ENCODE assay signal across 30 cellular contexts in genomic region chr11:33613404-33613803, GRCh38.
"Had no signal": no experiment of that assay in that cellular context is flagged by ENCODE, and none has a peak within 500 bp of the region (broad histone marks: within the 10 kb centered on the region; RNA-seq: fewer than 3 reads in every experiment).

No MANE protein-coding gene starts in this region.

- H3K36me3 ChIP-seq: cardiac muscle cell, colonic mucosa had no signal

- H3K4me3 Mint-ChIP-seq: activated CD4-positive, alpha-beta memory T cell treated with anti-CD3 and anti-CD28 coated beads, Interleukin-2, amount 10 ng/mL, durations not matched to agents 7 days and 5 days; activated CD4-positive, alpha-beta T cell treated with anti-CD3 and anti-CD28 coated beads, Interleukin-2, amount 10 ng/mL, durations not matched to agents 7 days and 5 days; activated naive CD8-positive, alpha-beta T cell; activated T-cell treated with anti-CD3 and anti-CD28 coated beads, Interleukin-2, amount 50 U/mL, for 24 hours; activated T-helper 17 cell treated with anti-CD3 and anti-CD28 coated beads, Interleukin-2, amount 50 U/mL, for 72 hours; WTC11 had no signal

- H3K27me3 ChIP-seq: body of pancreas, cardiac muscle cell, colonic mucosa had no signal

- H3K27me3 Mint-ChIP-seq: activated CD4-positive, alpha-beta T cell treated with anti-CD3 and anti-CD28 coated beads, Interleukin-2, amount 10 ng/mL, durations not matched to agents 7 days and 5 days had no signal

- H3K36me3 Mint-ChIP-seq: activated naive CD8-positive, alpha-beta T cell; WTC11 had no signal

- H3K27ac Mint-ChIP-seq: activated CD4-positive, alpha-beta memory T cell treated with anti-CD3 and anti-CD28 coated beads, Interleukin-2, amount 10 ng/mL, durations not matched to agents 7 days and 5 days; activated CD4-positive, alpha-beta T cell treated with anti-CD3 and anti-CD28 coated beads, Interleukin-2, amount 10 ng/mL, durations not matched to agents 7 days and 5 days; activated naive CD8-positive, alpha-beta T cell; activated T-cell treated with anti-CD3 and anti-CD28 coated beads, Interleukin-2, amount 50 U/mL, for 24 hours; activated T-helper 17 cell treated with anti-CD3 and anti-CD28 coated beads, Interleukin-2, amount 50 U/mL, for 72 hours; WTC11 had no signal

- H3K4me3 ChIP-seq: body of pancreas, cardiac muscle cell, colonic mucosa had no signal

- H3K4me1 ChIP-seq: body of pancreas, colonic mucosa had no signal

- H3K4me1 Mint-ChIP-seq: activated CD4-positive, alpha-beta memory T cell treated with anti-CD3 and anti-CD28 coated beads, Interleukin-2, amount 10 ng/mL, durations not matched to agents 7 days and 5 days; activated CD4-positive, alpha-beta T cell treated with anti-CD3 and anti-CD28 coated beads, Interleukin-2, amount 10 ng/mL, durations not matched to agents 7 days and 5 days; activated T-helper 17 cell treated with anti-CD3 and anti-CD28 coated beads, Interleukin-2, amount 50 U/mL, for 72 hours had no signal

- FAIRE-seq: endometrium, endothelial cell of umbilical vein, frontal cortex had no signal

- ATAC-seq: activated T-helper 17 cell treated with anti-CD3 and anti-CD28 coated beads, Interleukin-2, amount 50 U/mL, for 72 hours; body of pancreas; WTC11 had no signal

- H3K9me3 Mint-ChIP-seq: activated CD4-positive, alpha-beta memory T cell treated with anti-CD3 and anti-CD28 coated beads, Interleukin-2, amount 10 ng/mL, durations not matched to agents 7 days and 5 days; activated CD4-positive, alpha-beta T cell treated with anti-CD3 and anti-CD28 coated beads, Interleukin-2, amount 10 ng/mL, durations not matched to agents 7 days and 5 days; activated T-cell treated with anti-CD3 and anti-CD28 coated beads, Interleukin-2, amount 50 U/mL, for 24 hours; activated T-helper 17 cell treated with anti-CD3 and anti-CD28 coated beads, Interleukin-2, amount 50 U/mL, for 72 hours had no signal

- H3K27ac ChIP-seq: body of pancreas, cardiac muscle cell, colonic mucosa, epithelial cell of prostate, VCaP had no signal

- DNase-seq: activated CD4-positive, alpha-beta memory T cell treated with anti-CD3 and anti-CD28 coated beads, Interleukin-2, amount 10 ng/mL, durations not matched to agents 7 days and 5 days; activated CD4-positive, alpha-beta T cell treated with anti-CD3 and anti-CD28 coated beads for 1 hour; activated CD4-positive, alpha-beta T cell treated with anti-CD3 and anti-CD28 coated beads for 4 hours; activated CD4-positive, alpha-beta T cell treated with anti-CD3 and anti-CD28 coated beads, Interleukin-2, amount 10 ng/mL, durations not matched to agents 7 days and 5 days; activated CD4-positive, alpha-beta T cell treated with anti-CD3 and anti-CD28 coated beads, Interleukin-2, amount 50 U/mL, for 4 hours; activated CD8-positive, alpha-beta memory T cell treated with anti-CD3 and anti-CD28 coated beads, Interleukin-2, amount 50 U/mL, for 48 hours; activated effector memory CD4-positive, alpha-beta T cell treated with Interleukin-2 at 50 U/mL for 16 hours; activated gamma-delta T cell treated with Interleukin-2 at 50 U/mL for 16 hours; activated naive CD4-positive, alpha-beta T cell treated with anti-CD3 and anti-CD28 coated beads, Interleukin-2, amount 50 U/mL, for 16 hours; activated naive CD4-positive, alpha-beta T cell treated with Interleukin-2 at 50 U/mL for 16 hours; activated T-cell treated with anti-CD3 and anti-CD28 coated beads for 4 hours; activated T-cell treated with anti-CD3 and anti-CD28 coated beads, Interleukin-2, amount 50 U/mL, for 24 hours; amniotic stem cell; anterior cingulate cortex; body of pancreas; central memory CD4-positive, alpha-beta T cell; cerebellar nuclear complex; colonic mucosa; effector CD8-positive, alpha-beta T cell; head of caudate nucleus; T-helper 2 cell had no signal

- H3K9me3 ChIP-seq: body of pancreas, colonic mucosa had no signal
